26 cellular contexts compared by ENCODE assay signal in genomic region chr4:116082808-116083366, GRCh38.
"Had no signal": no experiment of that assay in that cellular context is flagged by ENCODE, and none has a peak within 500 bp of the region (broad histone marks: within the 10 kb centered on the region; RNA-seq: fewer than 3 reads in every experiment).

No MANE protein-coding gene starts in this region.

- H3K4me3 Mint-ChIP-seq: immature natural killer cell; naive thymus-derived CD8-positive, alpha-beta T cell; nephron; neural crest cell; stimulated activated effector memory CD8-positive, alpha-beta T cell treated with anti-CD3 and anti-CD28 coated beads, Interleukin-12 subunit alpha, Interleukin-12 subunit beta, amount 100 ng/mL, for 72 hours; stimulated activated naive CD8-positive, alpha-beta T cell treated with anti-CD3 and anti-CD28 coated beads, Interleukin-15, amount 100 ng/mL, for 72 hours; type B pancreatic cell had no signal

- H3K4me1 Mint-ChIP-seq: immature natural killer cell; naive thymus-derived CD8-positive, alpha-beta T cell; nephron; neural crest cell; stimulated activated effector memory CD8-positive, alpha-beta T cell treated with anti-CD3 and anti-CD28 coated beads, Interleukin-12 subunit alpha, Interleukin-12 subunit beta, amount 100 ng/mL, for 72 hours; stimulated activated naive CD8-positive, alpha-beta T cell treated with anti-CD3 and anti-CD28 coated beads, Interleukin-15, amount 100 ng/mL, for 72 hours had no signal

- H3K4me1 ChIP-seq: left lung, lower lobe of right lung, pancreas, prostate gland, sigmoid colon, spleen, tibial nerve, uterus had no signal

- H3K4me3 ChIP-seq: left lung, lower lobe of right lung, pancreas, prostate gland, sigmoid colon, spleen, tibial nerve, uterus had no signal

- H3K27me3 ChIP-seq: left lung, pancreas, sigmoid colon, spleen, tibial nerve, uterus had no signal

- H3K27ac ChIP-seq: left lung, lower lobe of right lung, pancreas, prostate gland, sigmoid colon, spleen, tibial nerve, uterus had no signal

- H3K9me3 Mint-ChIP-seq: type B pancreatic cell had no signal

- H3K36me3 ChIP-seq: left lung, lower lobe of right lung, pancreas, prostate gland, sigmoid colon, spleen, tibial nerve, uterus had no signal

- DNase-seq: immature natural killer cell; kidney; left colon; left lung; lower lobe of right lung; mammary epithelial cell; mesenchymal stem cell; naive thymus-derived CD8-positive, alpha-beta T cell; nucleus accumbens; pancreas; retina; right cardiac atrium; sigmoid colon; small intestine; spleen; stimulated activated CD4-positive, alpha-beta T cell treated with anti-CD3 and anti-CD28 coated beads, Interleukin-4, amount 100 ng/mL, for 24 hours; stimulated activated naive CD4-positive, alpha-beta T cell treated with Interleukin-2 at 50 U/mL for 16 hours; stimulated activated naive CD8-positive, alpha-beta T cell treated with anti-CD3 and anti-CD28 coated beads, Interleukin-15, amount 100 ng/mL, for 72 hours; substantia nigra; uterus had no signal

- H3K27me3 Mint-ChIP-seq: naive thymus-derived CD8-positive, alpha-beta T cell; stimulated activated naive CD8-positive, alpha-beta T cell treated with anti-CD3 and anti-CD28 coated beads, Interleukin-15, amount 100 ng/mL, for 72 hours; type B pancreatic cell had no signal

- H3K9me3 ChIP-seq: lower lobe of right lung, pancreas, prostate gland, sigmoid colon, uterus had no signal

- H3K27ac Mint-ChIP-seq: immature natural killer cell; naive thymus-derived CD8-positive, alpha-beta T cell; nephron; stimulated activated effector memory CD8-positive, alpha-beta T cell treated with anti-CD3 and anti-CD28 coated beads, Interleukin-12 subunit alpha, Interleukin-12 subunit beta, amount 100 ng/mL, for 72 hours; stimulated activated naive CD8-positive, alpha-beta T cell treated with anti-CD3 and anti-CD28 coated beads, Interleukin-15, amount 100 ng/mL, for 72 hours; type B pancreatic cell had no signal

- ATAC-seq: left colon; left lung; lower lobe of right lung; naive thymus-derived CD8-positive, alpha-beta T cell; pancreas; right cardiac atrium; stimulated activated effector memory CD8-positive, alpha-beta T cell treated with anti-CD3 and anti-CD28 coated beads, Interleukin-12 subunit alpha, Interleukin-12 subunit beta, amount 100 ng/mL, for 72 hours; stimulated activated naive CD8-positive, alpha-beta T cell treated with anti-CD3 and anti-CD28 coated beads, Interleukin-15, amount 100 ng/mL, for 72 hours had no signal

- H3K36me3 Mint-ChIP-seq: immature natural killer cell; stimulated activated effector memory CD8-positive, alpha-beta T cell treated with anti-CD3 and anti-CD28 coated beads, Interleukin-12 subunit alpha, Interleukin-12 subunit beta, amount 100 ng/mL, for 72 hours; type B pancreatic cell had no signal
